Comparison of ENCODE assay signal across 8 cellular contexts in genomic region chr13:79481685-79482052, GRCh38. TPM values are rescaled to one million over a fixed set of nuclear protein-coding genes. Genes with fewer than 3 reads are reported as not detected.
DNase-seq lines count a peak whose midpoint lies in the region; ATAC-seq and TF ChIP-seq lines count a peak whose summit lies in the region.

No MANE protein-coding gene starts in this region.

- H3K36me3 ChIP-seq in BE2C, result no peaks in the 10 kb centered on the region
- no peaks in the 10 kb centered on the region for H3K36me3 ChIP-seq in esophagus (ENCODE audit: control insufficient read depth in 2 of 2, insufficient read depth in 2 of 2, low read length in 1 of 2)
- H3K36me3 ChIP-seq in ovary, result no peaks in the 10 kb centered on the region
- no peaks in the 10 kb centered on the region for H3K36me3 ChIP-seq in upper lobe of left lung

- ATAC-seq in GM21390 (IDR thresholded peaks at IDR 0.05; ENCODE audit: unreplicated experiment) (peak; percentile 30), upper lobe of left lung (ENCODE audit: low FRiP score in 2 of 2) (peak; percentile 41 to 46)

- H3K27ac ChIP-seq in esophagus (ENCODE audit: low read depth in 2 of 2, low read length in 1 of 2) (peak overlapping the region; percentile 92 to 95), ovary (peak overlapping the region in 1 of 2 donors; percentile 4), upper lobe of left lung (peak overlapping the region; percentile 80 to 88 (median 86))

- H3K27me3 ChIP-seq in BE2C, result no peaks in the 10 kb centered on the region
- H3K27me3 ChIP-seq in esophagus (ENCODE audit: control insufficient read depth in 1 of 2, insufficient read depth in 2 of 2, low read length in 2 of 2), result no peaks in the 10 kb centered on the region
- H3K27me3 ChIP-seq in ovary, result no peaks in the 10 kb centered on the region
- peaks cover 0 to 6% (median 0%) of the 10 kb centered on the region in 4 donors for H3K27me3 ChIP-seq in upper lobe of left lung

- H3K9me3 ChIP-seq in BE2C, result no peaks in the 10 kb centered on the region
- no peaks in the 10 kb centered on the region for H3K9me3 ChIP-seq in esophagus (ENCODE audit: control insufficient read depth in 2 of 2, insufficient read depth in 1 of 2, low read depth in 1 of 2, low read length in 1 of 2)
- no peaks in the 10 kb centered on the region for H3K9me3 ChIP-seq in ovary
- H3K9me3 ChIP-seq in upper lobe of left lung, result no peaks in the 10 kb centered on the region

- TF ChIP-seq POLR2A in ovary (IDR thresholded peaks at IDR 0.05) (no peak), upper lobe of left lung (IDR thresholded peaks at IDR 0.05) (no peak)

- WGBS in esophagus, 2 donors, result 1% methylated on average over 12 of the region's 12 CpGs
- 1% methylated on average over 12 of the region's 12 CpGs for WGBS in ovary, 3 donors
- WGBS in upper lobe of left lung, 2 donors, result 1 to 2% methylated on average over 12 of the region's 12 CpGs

- TF ChIP-seq CTCF in BE2C (IDR thresholded peaks at IDR 0.05; ENCODE audit: low read depth, low read length) (no peak), ovary (IDR thresholded peaks at IDR 0.05) (no peak), upper lobe of left lung (IDR thresholded peaks at IDR 0.05) (no peak)

- peak overlapping the region; percentile 98 for H3K4me3 ChIP-seq in BE2C (ENCODE audit: low read depth, low read length)
- H3K4me3 ChIP-seq in esophagus (ENCODE audit: low read depth in 1 of 2, low read length in 2 of 2), result peak overlapping the region; percentile 55 to 89
- peak overlapping the region; percentile 59 for H3K4me3 ChIP-seq in ovary
- peak overlapping the region; percentile 54 to 88 (median 73) for H3K4me3 ChIP-seq in upper lobe of left lung

- H3K4me1 ChIP-seq in BE2C (no peaks in the 10 kb centered on the region), esophagus (ENCODE audit: control insufficient read depth in 2 of 2, insufficient read depth in 2 of 2, low read length in 1 of 2) (no peaks in the 10 kb centered on the region), ovary (ENCODE audit: insufficient read depth) (no peaks in the 10 kb centered on the region), upper lobe of left lung (peaks cover 22 to 31% (median 27%) of the 10 kb centered on the region in 4 donors)

- TF ChIP-seq EP300 in ovary (IDR thresholded peaks at IDR 0.05), result no peak
- no peak for TF ChIP-seq EP300 in upper lobe of left lung (IDR thresholded peaks at IDR 0.05)

- intact Hi-C loops in ovary (cut with DNase I), result no loop called here

- in situ Hi-C loops in KBM-7 (cut with MboI; ENCODE audit: low pct_unique_long_range_greater_than_20kb, low sequenced_read_pairs), result no loop called here

- no peak for DNase-seq in BE2C
- peak; percentile 1 for DNase-seq in HuH-7 (ENCODE audit: low spot score)
- DNase-seq in activated CD8-positive, alpha-beta memory T cell treated with anti-CD3 and anti-CD28 coated beads for 1 hour (ENCODE audit: extremely low read depth in 1 of 2, low read depth in 1 of 2), result peak; percentile 19 to 34
- DNase-seq in ovary, result no peak
- DNase-seq in upper lobe of left lung, result no peak
- DNase-seq in KBM-7, result no peak

RNA-seq across cellular contexts. Expression of gene NDFIP2, which starts 0.7 kb away (rescaled TPM):
- polyA plus RNA-seq in BE2C (2012; ENCODE audit: insufficient read depth, insufficient read length, low read depth), result 54.6 TPM
- polyA plus RNA-seq in esophagus, result 10 to 100 TPM; 37.5 to 45.5 TPM
- total RNA-seq in ovary, result 10 to 100 TPM in 6 of 7 donors, 1 to 10 TPM in 1; 8.7 to 20.4 (median 15.5) TPM
- 10 to 100 TPM in 1 of 2 donors, 1 to 10 TPM in 1; 5.9 to 15.6 TPM for polyA plus RNA-seq in ovary
- total RNA-seq in upper lobe of left lung, result 10 to 100 TPM in 5 of 6 donors, 1 to 10 TPM in 1; 8.4 to 37.2 (median 26.2) TPM

Comparison
In these comparisons a context has a peak if more than half of its experiments do, and no peak if none do; other contexts are left out.
1. DNase-seq: peak in HuH-7 (single experiment) and activated CD8-positive, alpha-beta memory T cell treated with anti-CD3 and anti-CD28 coated beads for 1 hour (2 of 2); none in BE2C (single experiment), ovary (0 of 5), upper lobe of left lung (0 of 2) and KBM-7 (single experiment).
2. Peak in every context shown above with its lines, with median percentiles within 50 percentile points of each other: H3K4me3 ChIP-seq.